12 cellular contexts compared by ENCODE assay signal in genomic region chr6:132872923-132873322, GRCh38. TPM values are rescaled to one million over a fixed set of nuclear protein-coding genes. Genes with fewer than 3 reads are reported as not detected.
DNase-seq lines count a peak whose midpoint lies in the region; ATAC-seq, FAIRE-seq and TF ChIP-seq lines count a peak whose summit lies in the region.
"Had no signal": no experiment of that assay in that cellular context is flagged by ENCODE, and none has a peak within 500 bp of the region (broad histone marks: within the 10 kb centered on the region; RNA-seq: fewer than 3 reads in every experiment).

No MANE protein-coding gene starts in this region.

- H3K4me1 ChIP-seq in ascending aorta (no peaks in the 10 kb centered on the region), kidney (ENCODE audit: control insufficient read depth in 1 of 2, insufficient read depth in 1 of 2, low read depth in 1 of 2, low read length in 2 of 2) (no peaks in the 10 kb centered on the region)
- H3K4me1 ChIP-seq: BLaER1 had no signal

- no peak overlapping the region for H3K4me3 ChIP-seq in ascending aorta
- no peak overlapping the region for H3K4me3 ChIP-seq in kidney (ENCODE audit: low read length in 2 of 2)
- H3K4me3 ChIP-seq: BLaER1 had no signal

- H3K9ac ChIP-seq in kidney (ENCODE audit: low read length in 2 of 2): no peak overlapping the region
- H3K9ac ChIP-seq: BLaER1 had no signal

- H3K27me3 ChIP-seq in ascending aorta: no peaks in the 10 kb centered on the region
- H3K27me3 ChIP-seq: BLaER1 had no signal

- no peak for TF ChIP-seq CTCF in ascending aorta (IDR thresholded peaks at IDR 0.05)
- TF ChIP-seq CTCF in kidney (IDR thresholded peaks at IDR 0.05; ENCODE audit: borderline replicate concordance, extremely low read depth, insufficient read depth): no peak

- DNase-seq in GM12891 (ENCODE audit: insufficient read length, low spot score): peak; percentile 13
- DNase-seq in GM19240 (ENCODE audit: insufficient read length, low spot score): peak; percentile 7
- DNase-seq in ascending aorta (ENCODE audit: low spot score in 2 of 2): no peak
- DNase-seq in NCI-H187 (lab: John Stamatoyannopoulos, UW): no peak
- no peak for DNase-seq in NCI-H526 (lab: John Stamatoyannopoulos, UW)
- no peak for DNase-seq in kidney
- DNase-seq: activated naive CD4-positive, alpha-beta T cell treated with anti-CD3 and anti-CD28 coated beads, Interleukin-2, amount 50 U/mL, for 16 hours; glutamatergic neuron; stimulated activated CD8-positive, alpha-beta memory T cell treated with anti-CD3 and anti-CD28 coated beads, Interleukin-4, amount 100 ng/mL, for 48 hours had no signal

- TF ChIP-seq POLR2A in GM12891 (IDR thresholded peaks at IDR 0.05; ENCODE audit: low read depth, low read length): no peak

- intact Hi-C loops in ascending aorta (cut with DNase I) (no loop called here), kidney (cut with DNase I) (no loop called here)

- FAIRE-seq in GM12891 (lab: Jason Lieb, UNC) (peak; percentile 55), kidney (lab: Jason Lieb, UNC) (no peak)

- H3K27ac ChIP-seq in ascending aorta: no peak overlapping the region
- H3K27ac ChIP-seq in kidney (ENCODE audit: low read depth in 2 of 2, low read length in 2 of 2): no peak overlapping the region
- H3K27ac ChIP-seq: BLaER1 had no signal

- H3K9me3 ChIP-seq in ascending aorta (no peaks in the 10 kb centered on the region), kidney (ENCODE audit: control insufficient read depth in 1 of 2, low read length in 2 of 2) (peaks cover 0 to 8% of the 10 kb centered on the region in 2 donors)

- peak; percentile 100 for ATAC-seq in HG02623 (IDR thresholded peaks at IDR 0.05; ENCODE audit: unreplicated experiment)
- ATAC-seq in HG03432 (IDR thresholded peaks at IDR 0.05; ENCODE audit: unreplicated experiment): peak; percentile 100

- H3K36me3 ChIP-seq in ascending aorta: no peaks in the 10 kb centered on the region
- H3K36me3 ChIP-seq in kidney (ENCODE audit: control insufficient read depth in 1 of 2, insufficient read depth in 2 of 2, low read length in 2 of 2): no peaks in the 10 kb centered on the region
- H3K36me3 ChIP-seq: BLaER1 had no signal

TF ChIP-seq in GM12891, 5 proteins besides CTCF, POLR2A, EP300 and RAD21:
- TF ChIP-seq SPI1 (IDR thresholded peaks at IDR 0.05; ENCODE audit: low read depth, low read length) (peak; percentile 69), PAX5 (IDR thresholded peaks at IDR 0.05; ENCODE audit: insufficient read depth, low read length, severe bottlenecking) (no peak), TAF1 (IDR thresholded peaks at IDR 0.05; ENCODE audit: low read depth, low read length) (no peak), POU2F2 (IDR thresholded peaks at IDR 0.05; ENCODE audit: low read depth, low read length) (peak; percentile 97), POLR2AphosphoS5 (IDR thresholded peaks at IDR 0.05; ENCODE audit: low read depth, low read length) (no peak)

RNA-seq across cellular contexts. Expression of gene RPS12, which starts 58.6 kb away (rescaled TPM):
- polyA plus RNA-seq in GM12891 (2012; ENCODE audit: low read depth, missing spikeins): 5,998 TPM
- total RNA-seq in ascending aorta (466 TPM), kidney (919 TPM)
- polyA plus RNA-seq in kidney (ENCODE audit: insufficient read depth, low read depth, low replicate concordance): 1,813 TPM

Comparison
In these comparisons a context has a peak if more than half of its experiments do, and no peak if none do; other contexts are left out.
1. DNase-seq: peak in GM12891 (single experiment) and GM19240 (single experiment); none in ascending aorta (0 of 2), NCI-H187 (0 of 2), NCI-H526 (0 of 2) and kidney (single experiment).